ENCODE assay signal across 10 cellular contexts in the genomic region with DNA sequence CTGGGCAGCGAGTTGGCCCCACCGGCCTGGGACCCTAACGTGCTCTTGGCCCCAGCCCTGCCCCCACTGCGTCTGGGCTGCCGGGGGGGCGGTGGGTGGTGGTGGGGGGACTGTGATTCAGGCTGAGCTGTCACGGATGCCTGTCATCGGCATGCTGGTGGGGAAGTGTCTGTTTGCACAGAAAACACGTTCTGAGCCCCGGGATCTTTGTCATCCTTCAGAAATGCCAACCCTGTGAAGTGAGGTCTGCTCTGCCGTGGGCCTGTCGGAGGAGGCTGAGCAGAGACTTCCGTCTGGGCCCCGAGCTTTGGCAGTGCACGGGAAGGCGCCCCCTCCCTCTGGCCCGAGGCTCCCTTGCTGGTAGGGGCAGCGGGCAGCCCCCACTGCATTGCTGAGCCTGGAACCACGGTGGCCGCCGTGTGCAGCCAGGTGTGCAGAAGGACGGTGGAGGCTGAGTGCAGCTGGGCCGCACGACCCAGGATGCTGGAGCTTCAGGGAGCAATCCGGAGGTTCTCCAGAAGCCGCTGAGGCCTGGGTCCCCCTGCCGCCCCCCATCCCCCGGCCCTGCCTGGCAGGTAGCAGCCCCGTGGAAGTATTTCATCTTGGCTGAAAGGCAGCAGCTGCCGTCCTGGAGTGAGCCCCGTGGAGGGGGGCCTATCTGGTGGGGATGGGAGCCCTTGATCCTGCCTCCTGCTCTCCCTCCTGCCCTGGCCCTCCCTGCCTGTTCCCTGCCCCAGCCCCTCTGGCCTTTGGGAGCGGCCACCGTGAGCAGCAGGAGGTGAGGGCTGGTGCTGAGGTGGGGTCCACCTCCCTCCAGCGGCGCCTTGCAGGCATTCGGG. TPM values are rescaled to one million over a fixed set of nuclear protein-coding genes. Genes with fewer than 3 reads are reported as not detected.
DNase-seq lines count a peak whose midpoint lies in the region; TF ChIP-seq lines count a peak whose summit lies in the region.
"Had no signal": no experiment of that assay in that cellular context is flagged by ENCODE, and none has a peak within 500 bp of the region (broad histone marks: within the 10 kb centered on the region; RNA-seq: fewer than 3 reads in every experiment).

No MANE protein-coding gene starts in this region.

- H3K27ac Mint-ChIP-seq in activated naive CD4-positive, alpha-beta T cell treated with anti-CD3 and anti-CD28 coated beads, Interleukin-2, amount 10 ng/mL, durations not matched to agents 7 days and 5 days: no peak overlapping the region

- H3K36me3 ChIP-seq in MG63: no peaks in the 10 kb centered on the region
- no peaks in the 10 kb centered on the region for H3K36me3 ChIP-seq in mesodermal cell (ENCODE audit: control insufficient read depth, insufficient read depth, low read length)
- no peaks in the 10 kb centered on the region for H3K36me3 ChIP-seq in right atrium auricular region

- no peaks in the 10 kb centered on the region for H3K36me3 Mint-ChIP-seq in activated naive CD4-positive, alpha-beta T cell treated with anti-CD3 and anti-CD28 coated beads, Interleukin-2, amount 10 ng/mL, durations not matched to agents 7 days and 5 days

- no peak overlapping the region for H3K4me3 ChIP-seq in MG63
- no peak overlapping the region for H3K4me3 ChIP-seq in cardiac fibroblast (replicated peaks in 1 of 2; ENCODE audit: low read depth in 2 of 2, low read length in 2 of 2)
- H3K4me3 ChIP-seq in mesodermal cell (ENCODE audit: extremely low read depth, insufficient read depth, low read length, poor library complexity, severe bottlenecking): no peak overlapping the region
- no peak overlapping the region for H3K4me3 ChIP-seq in right atrium auricular region

- WGBS in mesodermal cell (ENCODE audit: insufficient coverage in 2 of 2), 2 experiments: 52 to 55% methylated on average over 25 to 26 of the region's 36 CpGs

- in situ Hi-C loops in Caki2 (cut with HindIII; ENCODE audit: low pct_unique_long_range_greater_than_20kb, low sequenced_read_pairs): no loop called here

- peaks cover 57% of the 10 kb centered on the region for H3K4me1 ChIP-seq in mesodermal cell (ENCODE audit: control insufficient read depth, insufficient read depth, low read length, poor library complexity, severe bottlenecking)
- no peaks in the 10 kb centered on the region for H3K4me1 ChIP-seq in right atrium auricular region

- TF ChIP-seq CTCF in cardiac fibroblast (IDR thresholded peaks at IDR 0.05; ENCODE audit: low read depth, low read length) (no peak), right atrium auricular region (IDR thresholded peaks at IDR 0.05) (no peak)

- peak; percentile 81 for DNase-seq in Caki2 (ENCODE audit: low read depth)
- DNase-seq in MG63: peak; percentile 84
- DNase-seq in cardiac fibroblast (ENCODE audit: low read depth in 2 of 2): peak; percentile 31 to 91
- no peak for DNase-seq in activated naive CD4-positive, alpha-beta T cell treated with anti-CD3 and anti-CD28 coated beads, Interleukin-2, amount 10 ng/mL, durations not matched to agents 7 days and 5 days
- no peak for DNase-seq in cerebellar cortex (ENCODE audit: low spot score)
- no peak for DNase-seq in right atrium auricular region (ENCODE audit: low spot score)
- DNase-seq in activated CD4-positive, alpha-beta T cell treated with anti-CD3 and anti-CD28 coated beads for 48 hours: no peak
- DNase-seq: activated CD4-positive, CD25-positive, alpha-beta regulatory T cell; aorta had no signal

- H3K27me3 Mint-ChIP-seq in activated naive CD4-positive, alpha-beta T cell treated with anti-CD3 and anti-CD28 coated beads, Interleukin-2, amount 10 ng/mL, durations not matched to agents 7 days and 5 days: peaks cover 15% of the 10 kb centered on the region

- H3K4me3 Mint-ChIP-seq in activated naive CD4-positive, alpha-beta T cell treated with anti-CD3 and anti-CD28 coated beads, Interleukin-2, amount 10 ng/mL, durations not matched to agents 7 days and 5 days: no peak overlapping the region

- H3K27ac ChIP-seq in mesodermal cell (ENCODE audit: low read depth, low read length, severe bottlenecking) (peak overlapping the region; percentile 77), right atrium auricular region (no peak overlapping the region)

- H3K4me1 Mint-ChIP-seq in activated naive CD4-positive, alpha-beta T cell treated with anti-CD3 and anti-CD28 coated beads, Interleukin-2, amount 10 ng/mL, durations not matched to agents 7 days and 5 days: no peaks in the 10 kb centered on the region

- H3K9me3 Mint-ChIP-seq in activated naive CD4-positive, alpha-beta T cell treated with anti-CD3 and anti-CD28 coated beads, Interleukin-2, amount 10 ng/mL, durations not matched to agents 7 days and 5 days: no peaks in the 10 kb centered on the region

- H3K27me3 ChIP-seq in MG63 (no peaks in the 10 kb centered on the region), right atrium auricular region (peaks cover 0 to 9% of the 10 kb centered on the region in 2 donors)

- CTCF ChIA-PET in activated naive CD4-positive, alpha-beta T cell treated with anti-CD3 and anti-CD28 coated beads, Interleukin-2, amount 10 ng/mL, durations not matched to agents 7 days and 5 days (lab: Charles Lee): no interaction called here

- no peaks in the 10 kb centered on the region for H3K9me3 ChIP-seq in MG63
- no peaks in the 10 kb centered on the region for H3K9me3 ChIP-seq in mesodermal cell (ENCODE audit: control insufficient read depth, low read length)
- H3K9me3 ChIP-seq in right atrium auricular region: no peaks in the 10 kb centered on the region

RNA-seq across cellular contexts. Expression of a gene that starts 24.1 kb away (rescaled TPM):
- total RNA-seq in Caki2 (2014; rRNA removed; shearing (Covaris generic); ENCODE audit: low replicate concordance): 0.26 and 0.74 TPM in 2 replicates
- not detected in 2 replicates for total RNA-seq in MG63 (2014; rRNA removed; shearing (Covaris generic); ENCODE audit: low replicate concordance)
- polyA plus RNA-seq in mesodermal cell (2013, experiment 1 of 2): 0.59 TPM
- 0.81 TPM for polyA plus RNA-seq in mesodermal cell (2013, experiment 2 of 2)
- total RNA-seq in right atrium auricular region: under 1 TPM in 1 of 2 donors, not detected in 1; 0.12 TPM
- polyA plus RNA-seq: aorta had no signal

RNA-seq across cellular contexts. Expression of a gene that starts 39.6 kb away (rescaled TPM):
- total RNA-seq in Caki2 (2014; rRNA removed; shearing (Covaris generic); ENCODE audit: low replicate concordance): 67.4 and 71.9 TPM in 2 replicates
- 39.7 and 44.5 TPM in 2 replicates for total RNA-seq in MG63 (2014; rRNA removed; shearing (Covaris generic); ENCODE audit: low replicate concordance)
- polyA plus RNA-seq in mesodermal cell (2013, experiment 1 of 2): 20.1 TPM
- polyA plus RNA-seq in mesodermal cell (2013, experiment 2 of 2): 14.9 TPM
- total RNA-seq in right atrium auricular region: 10 to 100 TPM; 16.2 to 17.4 TPM

Comparison
In these comparisons a context has a peak if more than half of its experiments do, and no peak if none do; other contexts are left out.
1. DNase-seq: peak in Caki2 (single experiment), MG63 (single experiment) and cardiac fibroblast (2 of 2); none in activated naive CD4-positive, alpha-beta T cell treated with anti-CD3 and anti-CD28 coated beads, Interleukin-2, amount 10 ng/mL, durations not matched to agents 7 days and 5 days (single experiment), cerebellar cortex (single experiment), right atrium auricular region (single experiment) and activated CD4-positive, alpha-beta T cell treated with anti-CD3 and anti-CD28 coated beads for 48 hours (single experiment).